In genomic region chr3:155554777-155555445, GRCh38 we compare ENCODE assay signal across 10 cellular contexts.
DNase-seq lines count a peak whose midpoint lies in the region; ATAC-seq and TF ChIP-seq lines count a peak whose summit lies in the region.
"Had no signal": no experiment of that assay in that cellular context is flagged by ENCODE, and none has a peak within 500 bp of the region (broad histone marks: within the 10 kb centered on the region; RNA-seq: fewer than 3 reads in every experiment).

No MANE protein-coding gene starts in this region.

- peaks cover 0 to 5% of the 10 kb centered on the region in 2 donors for H3K4me1 ChIP-seq in left lung

- POLR2A ChIA-PET in HEK293T (lab: Yijun Ruan, JAX): no interaction called here

- no peaks in the 10 kb centered on the region for H3K36me3 ChIP-seq in left lung

- TF ChIP-seq CTCF in left lung (IDR thresholded peaks at IDR 0.05) (no peak), mesothelial cell of epicardium (IDR thresholded peaks at IDR 0.05; ENCODE audit: unreplicated experiment) (no peak)

- no peak for DNase-seq in HEK293T (ENCODE audit: extremely low spot score)
- DNase-seq in KG1 (lab: John Stamatoyannopoulos, UW): peak; percentile 82
- DNase-seq in left lung: no peak
- DNase-seq in cardiac septum (ENCODE audit: low spot score): no peak
- no peak for DNase-seq in mesothelial cell of epicardium (ENCODE audit: low spot score in 2 of 2, unreplicated experiment in 2 of 2)
- no peak for DNase-seq in occipital lobe (lab: John Stamatoyannopoulos, UW)
- DNase-seq in activated gamma-delta T cell (lab: John Stamatoyannopoulos, UW): no peak
- DNase-seq: H7 had no signal

- no peaks in the 10 kb centered on the region for H3K36me3 Mint-ChIP-seq in mesothelial cell of epicardium

- CTCF ChIA-PET in HEK293T (lab: Yijun Ruan, JAX): no interaction called here

- ATAC-seq in GM18519 (IDR thresholded peaks at IDR 0.05; ENCODE audit: low FRiP score, unreplicated experiment): peak; percentile 35
- ATAC-seq in left lung: peak; percentile 74
- ATAC-seq: activated CD4-positive, CD25-positive, alpha-beta regulatory T cell treated with anti-CD3 and anti-CD28 coated beads, Interleukin-2, amount 50 U/mL, for 24 hours had no signal

- no peaks in the 10 kb centered on the region for H3K27me3 Mint-ChIP-seq in mesothelial cell of epicardium (ENCODE audit: low read depth)

- H3K27ac ChIP-seq in left lung: peak overlapping the region in 1 of 2 donors; percentile 3

- H3K4me3 Mint-ChIP-seq in mesothelial cell of epicardium: no peak overlapping the region

- no peaks in the 10 kb centered on the region for H3K9me3 ChIP-seq in left lung

- H3K4me1 Mint-ChIP-seq in mesothelial cell of epicardium: peaks cover 6% of the 10 kb centered on the region

- no peaks in the 10 kb centered on the region for H3K27me3 ChIP-seq in left lung

- no peaks in the 10 kb centered on the region for H3K9me3 Mint-ChIP-seq in mesothelial cell of epicardium

- H3K4me3 ChIP-seq in left lung: no peak overlapping the region

- H3K27ac Mint-ChIP-seq in mesothelial cell of epicardium: no peak overlapping the region

- intact Hi-C loops in left lung (cut with DNase I): no loop called here
- intact Hi-C loops in cardiac septum (cut with DNase I): no loop called here

TF ChIP-seq in HEK293T, 16 proteins besides CTCF, POLR2A, EP300 and RAD21:
- no peak for TF ChIP-seq HDGF (IDR thresholded peaks at IDR 0.05; ENCODE audit: borderline replicate concordance)
- TF ChIP-seq TARDBP (IDR thresholded peaks at IDR 0.05): no peak
- TF ChIP-seq PKNOX1 (IDR thresholded peaks at IDR 0.05): peak; percentile 74
- no peak for TF ChIP-seq CTBP1 (IDR thresholded peaks at IDR 0.05; ENCODE audit: borderline replicate concordance)
- TF ChIP-seq SUZ12 (IDR thresholded peaks at IDR 0.05): no peak
